In the genomic region with DNA sequence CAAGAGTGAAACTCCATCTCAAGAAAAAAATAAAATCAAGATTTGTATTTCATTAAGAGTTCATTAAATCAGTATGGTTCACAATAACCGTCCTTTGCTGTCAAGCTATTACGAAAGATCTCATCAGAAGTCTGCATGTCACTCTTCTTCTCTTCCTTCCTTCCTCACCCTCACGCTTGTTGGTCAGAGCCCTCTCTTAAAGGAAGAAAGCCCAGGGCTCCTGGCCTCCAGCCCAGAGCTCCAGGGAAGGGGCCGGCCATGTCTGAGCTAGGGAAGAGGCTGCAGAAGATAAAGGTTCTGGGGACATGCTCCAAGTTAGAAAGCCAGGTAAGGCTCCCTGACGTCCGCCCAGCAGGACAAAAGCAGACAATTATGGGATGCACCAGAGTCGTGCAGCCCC, we compare ENCODE assay signal across 20 cellular contexts. TPM values are rescaled to one million over a fixed set of nuclear protein-coding genes. Genes with fewer than 3 reads are reported as not detected.
"Had no signal": no experiment of that assay in that cellular context is flagged by ENCODE, and none has a peak within 500 bp of the region (broad histone marks: within the 10 kb centered on the region; RNA-seq: fewer than 3 reads in every experiment).

No MANE protein-coding gene starts in this region.

- DNase-seq: activated CD4-positive, alpha-beta T cell treated with anti-CD3 and anti-CD28 coated beads, Interleukin-2, amount 50 U/mL, for 1 hour; activated CD4-positive, CD25-positive, alpha-beta regulatory T cell; activated naive CD4-positive, alpha-beta T cell treated with anti-CD3 and anti-CD28 coated beads for 36 hours; activated T-cell treated with anti-CD3 and anti-CD28 coated beads for 4 hours; colonic mucosa; effector CD4-positive, alpha-beta T cell; heart left ventricle; left colon; mammary epithelial cell; mucosa of descending colon; natural killer cell; psoas muscle; stimulated activated CD4-positive, alpha-beta T cell treated with anti-CD3 and anti-CD28 coated beads, Interleukin-2, amount 100 ng/mL, for 48 hours; stimulated activated naive CD4-positive, alpha-beta T cell treated with Interleukin-2 at 50 U/mL for 16 hours; T1000 had no signal

- ATAC-seq: heart left ventricle, left colon, mucosa of descending colon, natural killer cell, psoas muscle had no signal

RNA-seq across cellular contexts. Expression of gene DLK1, which starts 43.1 kb away (rescaled TPM):
- total RNA-seq: activated CD8-positive, alpha-beta memory T cell treated with anti-CD3 and anti-CD28 coated beads for 36 hours; activated naive CD4-positive, alpha-beta T cell treated with anti-CD3 and anti-CD28 coated beads for 36 hours; activated T-helper 17 cell treated with anti-CD3 and anti-CD28 coated beads, Interleukin-2, amount 50 U/mL, for 72 hours; fibroblast of lung; frontal cortex; left colon; mammary epithelial cell; natural killer cell; omental fat pad had no signal
